In the genomic region with DNA sequence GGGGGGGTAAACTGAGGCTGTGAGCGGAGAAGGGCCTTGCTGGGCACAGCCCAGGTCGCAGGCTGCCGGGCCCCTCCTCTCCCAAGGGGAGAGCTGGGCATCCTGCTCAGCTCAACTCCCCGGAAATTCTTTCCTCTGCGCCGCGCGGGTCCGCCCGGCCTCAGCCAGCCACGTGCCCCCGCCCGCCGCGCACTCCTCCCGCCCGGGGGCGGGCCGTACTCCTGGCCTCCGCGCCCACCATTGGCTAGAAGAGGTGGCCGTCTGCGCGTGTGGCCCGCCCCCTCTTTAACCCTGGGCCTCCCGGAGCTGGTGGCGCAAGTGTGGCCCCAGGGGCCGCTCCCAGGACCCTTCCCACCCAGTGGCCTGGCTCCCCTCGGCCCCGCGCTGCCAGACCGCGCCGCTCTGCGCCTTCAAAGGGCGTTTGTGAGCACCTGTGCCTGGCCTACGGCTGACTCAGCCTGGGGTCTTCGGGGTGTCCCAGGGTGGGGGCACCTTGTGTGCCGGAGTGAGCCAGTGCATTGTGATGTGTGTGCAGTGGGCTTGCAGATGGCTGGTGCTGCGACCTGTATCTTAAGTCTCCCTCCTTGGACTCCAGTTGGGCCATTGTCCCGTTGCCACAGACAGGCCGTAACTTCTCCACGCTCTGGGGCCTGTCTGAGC, we compare ENCODE assay signal across 2 cellular contexts.
TF ChIP-seq lines count a peak whose summit lies in the region.

No MANE protein-coding gene starts in this region.

TF ChIP-seq in H1, 55 proteins besides CTCF, POLR2A, EP300 and RAD21 (continues in another document):
- TF ChIP-seq CBX8 (IDR thresholded peaks at IDR 0.05; ENCODE audit: borderline replicate concordance, low read depth, low read length): no peak
- TF ChIP-seq TBP (IDR thresholded peaks at IDR 0.05; ENCODE audit: low read depth, low read length): no peak
- TF ChIP-seq, protein P1, sequence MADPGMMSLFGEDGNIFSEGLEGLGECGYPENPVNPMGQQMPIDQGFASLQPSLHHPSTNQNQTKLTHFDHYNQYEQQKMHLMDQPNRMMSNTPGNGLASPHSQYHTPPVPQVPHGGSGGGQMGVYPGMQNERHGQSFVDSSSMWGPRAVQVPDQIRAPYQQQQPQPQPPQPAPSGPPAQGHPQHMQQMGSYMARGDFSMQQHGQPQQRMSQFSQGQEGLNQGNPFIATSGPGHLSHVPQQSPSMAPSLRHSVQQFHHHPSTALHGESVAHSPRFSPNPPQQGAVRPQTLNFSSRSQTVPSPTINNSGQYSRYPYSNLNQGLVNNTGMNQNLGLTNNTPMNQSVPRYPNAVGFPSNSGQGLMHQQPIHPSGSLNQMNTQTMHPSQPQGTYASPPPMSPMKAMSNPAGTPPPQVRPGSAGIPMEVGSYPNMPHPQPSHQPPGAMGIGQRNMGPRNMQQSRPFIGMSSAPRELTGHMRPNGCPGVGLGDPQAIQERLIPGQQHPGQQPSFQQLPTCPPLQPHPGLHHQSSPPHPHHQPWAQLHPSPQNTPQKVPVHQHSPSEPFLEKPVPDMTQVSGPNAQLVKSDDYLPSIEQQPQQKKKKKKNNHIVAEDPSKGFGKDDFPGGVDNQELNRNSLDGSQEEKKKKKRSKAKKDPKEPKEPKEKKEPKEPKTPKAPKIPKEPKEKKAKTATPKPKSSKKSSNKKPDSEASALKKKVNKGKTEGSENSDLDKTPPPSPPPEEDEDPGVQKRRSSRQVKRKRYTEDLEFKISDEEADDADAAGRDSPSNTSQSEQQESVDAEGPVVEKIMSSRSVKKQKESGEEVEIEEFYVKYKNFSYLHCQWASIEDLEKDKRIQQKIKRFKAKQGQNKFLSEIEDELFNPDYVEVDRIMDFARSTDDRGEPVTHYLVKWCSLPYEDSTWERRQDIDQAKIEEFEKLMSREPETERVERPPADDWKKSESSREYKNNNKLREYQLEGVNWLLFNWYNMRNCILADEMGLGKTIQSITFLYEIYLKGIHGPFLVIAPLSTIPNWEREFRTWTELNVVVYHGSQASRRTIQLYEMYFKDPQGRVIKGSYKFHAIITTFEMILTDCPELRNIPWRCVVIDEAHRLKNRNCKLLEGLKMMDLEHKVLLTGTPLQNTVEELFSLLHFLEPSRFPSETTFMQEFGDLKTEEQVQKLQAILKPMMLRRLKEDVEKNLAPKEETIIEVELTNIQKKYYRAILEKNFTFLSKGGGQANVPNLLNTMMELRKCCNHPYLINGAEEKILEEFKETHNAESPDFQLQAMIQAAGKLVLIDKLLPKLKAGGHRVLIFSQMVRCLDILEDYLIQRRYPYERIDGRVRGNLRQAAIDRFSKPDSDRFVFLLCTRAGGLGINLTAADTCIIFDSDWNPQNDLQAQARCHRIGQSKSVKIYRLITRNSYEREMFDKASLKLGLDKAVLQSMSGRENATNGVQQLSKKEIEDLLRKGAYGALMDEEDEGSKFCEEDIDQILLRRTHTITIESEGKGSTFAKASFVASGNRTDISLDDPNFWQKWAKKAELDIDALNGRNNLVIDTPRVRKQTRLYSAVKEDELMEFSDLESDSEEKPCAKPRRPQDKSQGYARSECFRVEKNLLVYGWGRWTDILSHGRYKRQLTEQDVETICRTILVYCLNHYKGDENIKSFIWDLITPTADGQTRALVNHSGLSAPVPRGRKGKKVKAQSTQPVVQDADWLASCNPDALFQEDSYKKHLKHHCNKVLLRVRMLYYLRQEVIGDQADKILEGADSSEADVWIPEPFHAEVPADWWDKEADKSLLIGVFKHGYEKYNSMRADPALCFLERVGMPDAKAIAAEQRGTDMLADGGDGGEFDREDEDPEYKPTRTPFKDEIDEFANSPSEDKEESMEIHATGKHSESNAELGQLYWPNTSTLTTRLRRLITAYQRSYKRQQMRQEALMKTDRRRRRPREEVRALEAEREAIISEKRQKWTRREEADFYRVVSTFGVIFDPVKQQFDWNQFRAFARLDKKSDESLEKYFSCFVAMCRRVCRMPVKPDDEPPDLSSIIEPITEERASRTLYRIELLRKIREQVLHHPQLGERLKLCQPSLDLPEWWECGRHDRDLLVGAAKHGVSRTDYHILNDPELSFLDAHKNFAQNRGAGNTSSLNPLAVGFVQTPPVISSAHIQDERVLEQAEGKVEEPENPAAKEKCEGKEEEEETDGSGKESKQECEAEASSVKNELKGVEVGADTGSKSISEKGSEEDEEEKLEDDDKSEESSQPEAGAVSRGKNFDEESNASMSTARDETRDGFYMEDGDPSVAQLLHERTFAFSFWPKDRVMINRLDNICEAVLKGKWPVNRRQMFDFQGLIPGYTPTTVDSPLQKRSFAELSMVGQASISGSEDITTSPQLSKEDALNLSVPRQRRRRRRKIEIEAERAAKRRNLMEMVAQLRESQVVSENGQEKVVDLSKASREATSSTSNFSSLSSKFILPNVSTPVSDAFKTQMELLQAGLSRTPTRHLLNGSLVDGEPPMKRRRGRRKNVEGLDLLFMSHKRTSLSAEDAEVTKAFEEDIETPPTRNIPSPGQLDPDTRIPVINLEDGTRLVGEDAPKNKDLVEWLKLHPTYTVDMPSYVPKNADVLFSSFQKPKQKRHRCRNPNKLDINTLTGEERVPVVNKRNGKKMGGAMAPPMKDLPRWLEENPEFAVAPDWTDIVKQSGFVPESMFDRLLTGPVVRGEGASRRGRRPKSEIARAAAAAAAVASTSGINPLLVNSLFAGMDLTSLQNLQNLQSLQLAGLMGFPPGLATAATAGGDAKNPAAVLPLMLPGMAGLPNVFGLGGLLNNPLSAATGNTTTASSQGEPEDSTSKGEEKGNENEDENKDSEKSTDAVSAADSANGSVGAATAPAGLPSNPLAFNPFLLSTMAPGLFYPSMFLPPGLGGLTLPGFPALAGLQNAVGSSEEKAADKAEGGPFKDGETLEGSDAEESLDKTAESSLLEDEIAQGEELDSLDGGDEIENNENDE (IDR thresholded peaks at IDR 0.05; ENCODE audit: insufficient replicate concordance, low read length): no peak
- no peak for TF ChIP-seq RXRA (IDR thresholded peaks at IDR 0.05; ENCODE audit: insufficient read depth, low read depth, low read length)
- TF ChIP-seq GABPA (IDR thresholded peaks at IDR 0.05; ENCODE audit: borderline replicate concordance, insufficient read depth, low read length): 0 out of 2 replicates have a peak, but pooled peaks have one; percentile 34
- no peak for TF ChIP-seq MAFK (IDR thresholded peaks at IDR 0.05; ENCODE audit: low read depth, low read length)
- no peak for TF ChIP-seq HDAC6 (IDR thresholded peaks at IDR 0.05; ENCODE audit: low read depth, low read length)
- no peak for TF ChIP-seq SIRT6 (IDR thresholded peaks at IDR 0.05; ENCODE audit: low read length)
- TF ChIP-seq, protein P2, sequence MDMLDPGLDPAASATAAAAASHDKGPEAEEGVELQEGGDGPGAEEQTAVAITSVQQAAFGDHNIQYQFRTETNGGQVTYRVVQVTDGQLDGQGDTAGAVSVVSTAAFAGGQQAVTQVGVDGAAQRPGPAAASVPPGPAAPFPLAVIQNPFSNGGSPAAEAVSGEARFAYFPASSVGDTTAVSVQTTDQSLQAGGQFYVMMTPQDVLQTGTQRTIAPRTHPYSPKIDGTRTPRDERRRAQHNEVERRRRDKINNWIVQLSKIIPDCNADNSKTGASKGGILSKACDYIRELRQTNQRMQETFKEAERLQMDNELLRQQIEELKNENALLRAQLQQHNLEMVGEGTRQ (IDR thresholded peaks at IDR 0.05; ENCODE audit: low read length): peak; percentile 67
- TF ChIP-seq CTBP2 (IDR thresholded peaks at IDR 0.05; ENCODE audit: borderline replicate concordance, insufficient read depth, insufficient read length, low read length): no peak
- TF ChIP-seq YY1 (IDR thresholded peaks at IDR 0.05; ENCODE audit: low read depth, low read length): no peak
- TF ChIP-seq SIX5 (IDR thresholded peaks at IDR 0.05; ENCODE audit: low read depth, low read length): no peak

TF ChIP-seq in HEK293T, 16 proteins besides CTCF, POLR2A, EP300 and RAD21:
- TF ChIP-seq ARNT (IDR thresholded peaks at IDR 0.05) (no peak), ELF4 (IDR thresholded peaks at IDR 0.05) (no peak), TARDBP (IDR thresholded peaks at IDR 0.05) (no peak), FOXA1 (IDR thresholded peaks at IDR 0.05) (no peak), NFRKB (IDR thresholded peaks at IDR 0.05) (no peak), ZNF384 (IDR thresholded peaks at IDR 0.05) (no peak), HDGF (IDR thresholded peaks at IDR 0.05; ENCODE audit: borderline replicate concordance) (no peak), LEF1 (IDR thresholded peaks at IDR 0.05; ENCODE audit: borderline replicate concordance) (no peak), BHLHE40 (IDR thresholded peaks at IDR 0.05; ENCODE audit: borderline replicate concordance) (no peak), FOXK2 (IDR thresholded peaks at IDR 0.05) (no peak), SP1 (IDR thresholded peaks at IDR 0.05) (no peak), L3MBTL2 (conservative IDR thresholded peaks at IDR 0.05) (no peak), FOXM1 (IDR thresholded peaks at IDR 0.05; ENCODE audit: borderline replicate concordance) (no peak), CTBP1 (IDR thresholded peaks at IDR 0.05; ENCODE audit: borderline replicate concordance) (no peak)
TF ChIP-seq in HEK293T: peak in this region for 0.
